ENCODE assay signal across 1 cellular context in the genomic region with DNA sequence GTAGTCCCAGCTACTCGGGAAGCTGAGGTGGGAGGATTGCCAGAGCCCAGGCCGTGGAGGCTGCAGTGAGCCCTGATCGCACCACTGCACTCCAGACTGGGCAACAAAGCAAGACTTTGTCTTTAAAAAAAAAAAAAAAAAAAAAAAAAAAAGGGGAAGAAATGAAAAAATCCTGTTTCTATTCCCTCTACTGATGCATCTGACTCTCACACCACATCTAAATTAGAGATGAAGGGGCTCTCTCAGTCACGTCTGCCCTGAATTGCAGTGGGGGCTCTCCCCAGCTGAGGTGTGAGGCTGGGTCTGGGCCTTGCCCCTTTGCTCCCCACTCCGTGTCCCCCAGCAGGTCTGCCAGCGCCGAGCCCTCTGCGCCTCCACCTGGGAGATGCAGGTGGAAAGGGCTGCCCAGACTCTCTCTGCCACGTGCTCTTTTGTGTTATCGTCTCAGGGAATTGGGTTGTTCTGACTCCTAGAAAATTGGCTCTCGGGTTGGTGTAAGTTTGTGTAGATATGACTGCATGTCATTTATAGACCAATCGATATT.
TF ChIP-seq lines count a peak whose summit lies in the region.

No MANE protein-coding gene starts in this region.

TF ChIP-seq in GM12878, 131 proteins besides CTCF, POLR2A, EP300 and RAD21 (continued from another document):
- TF ChIP-seq, protein P1, sequence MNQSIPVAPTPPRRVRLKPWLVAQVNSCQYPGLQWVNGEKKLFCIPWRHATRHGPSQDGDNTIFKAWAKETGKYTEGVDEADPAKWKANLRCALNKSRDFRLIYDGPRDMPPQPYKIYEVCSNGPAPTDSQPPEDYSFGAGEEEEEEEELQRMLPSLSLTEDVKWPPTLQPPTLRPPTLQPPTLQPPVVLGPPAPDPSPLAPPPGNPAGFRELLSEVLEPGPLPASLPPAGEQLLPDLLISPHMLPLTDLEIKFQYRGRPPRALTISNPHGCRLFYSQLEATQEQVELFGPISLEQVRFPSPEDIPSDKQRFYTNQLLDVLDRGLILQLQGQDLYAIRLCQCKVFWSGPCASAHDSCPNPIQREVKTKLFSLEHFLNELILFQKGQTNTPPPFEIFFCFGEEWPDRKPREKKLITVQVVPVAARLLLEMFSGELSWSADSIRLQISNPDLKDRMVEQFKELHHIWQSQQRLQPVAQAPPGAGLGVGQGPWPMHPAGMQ (IDR thresholded peaks at IDR 0.05; ENCODE audit: borderline replicate concordance), result no peak
- TF ChIP-seq, protein P2, sequence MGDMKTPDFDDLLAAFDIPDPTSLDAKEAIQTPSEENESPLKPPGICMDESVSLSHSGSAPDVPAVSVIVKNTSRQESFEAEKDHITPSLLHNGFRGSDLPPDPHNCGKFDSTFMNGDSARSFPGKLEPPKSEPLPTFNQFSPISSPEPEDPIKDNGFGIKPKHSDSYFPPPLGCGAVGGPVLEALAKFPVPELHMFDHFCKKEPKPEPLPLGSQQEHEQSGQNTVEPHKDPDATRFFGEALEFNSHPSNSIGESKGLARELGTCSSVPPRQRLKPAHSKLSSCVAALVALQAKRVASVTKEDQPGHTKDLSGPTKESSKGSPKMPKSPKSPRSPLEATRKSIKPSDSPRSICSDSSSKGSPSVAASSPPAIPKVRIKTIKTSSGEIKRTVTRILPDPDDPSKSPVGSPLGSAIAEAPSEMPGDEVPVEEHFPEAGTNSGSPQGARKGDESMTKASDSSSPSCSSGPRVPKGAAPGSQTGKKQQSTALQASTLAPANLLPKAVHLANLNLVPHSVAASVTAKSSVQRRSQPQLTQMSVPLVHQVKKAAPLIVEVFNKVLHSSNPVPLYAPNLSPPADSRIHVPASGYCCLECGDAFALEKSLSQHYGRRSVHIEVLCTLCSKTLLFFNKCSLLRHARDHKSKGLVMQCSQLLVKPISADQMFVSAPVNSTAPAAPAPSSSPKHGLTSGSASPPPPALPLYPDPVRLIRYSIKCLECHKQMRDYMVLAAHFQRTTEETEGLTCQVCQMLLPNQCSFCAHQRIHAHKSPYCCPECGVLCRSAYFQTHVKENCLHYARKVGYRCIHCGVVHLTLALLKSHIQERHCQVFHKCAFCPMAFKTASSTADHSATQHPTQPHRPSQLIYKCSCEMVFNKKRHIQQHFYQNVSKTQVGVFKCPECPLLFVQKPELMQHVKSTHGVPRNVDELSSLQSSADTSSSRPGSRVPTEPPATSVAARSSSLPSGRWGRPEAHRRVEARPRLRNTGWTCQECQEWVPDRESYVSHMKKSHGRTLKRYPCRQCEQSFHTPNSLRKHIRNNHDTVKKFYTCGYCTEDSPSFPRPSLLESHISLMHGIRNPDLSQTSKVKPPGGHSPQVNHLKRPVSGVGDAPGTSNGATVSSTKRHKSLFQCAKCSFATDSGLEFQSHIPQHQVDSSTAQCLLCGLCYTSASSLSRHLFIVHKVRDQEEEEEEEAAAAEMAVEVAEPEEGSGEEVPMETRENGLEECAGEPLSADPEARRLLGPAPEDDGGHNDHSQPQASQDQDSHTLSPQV (IDR thresholded peaks at IDR 0.05), result no peak
- TF ChIP-seq, protein P3, sequence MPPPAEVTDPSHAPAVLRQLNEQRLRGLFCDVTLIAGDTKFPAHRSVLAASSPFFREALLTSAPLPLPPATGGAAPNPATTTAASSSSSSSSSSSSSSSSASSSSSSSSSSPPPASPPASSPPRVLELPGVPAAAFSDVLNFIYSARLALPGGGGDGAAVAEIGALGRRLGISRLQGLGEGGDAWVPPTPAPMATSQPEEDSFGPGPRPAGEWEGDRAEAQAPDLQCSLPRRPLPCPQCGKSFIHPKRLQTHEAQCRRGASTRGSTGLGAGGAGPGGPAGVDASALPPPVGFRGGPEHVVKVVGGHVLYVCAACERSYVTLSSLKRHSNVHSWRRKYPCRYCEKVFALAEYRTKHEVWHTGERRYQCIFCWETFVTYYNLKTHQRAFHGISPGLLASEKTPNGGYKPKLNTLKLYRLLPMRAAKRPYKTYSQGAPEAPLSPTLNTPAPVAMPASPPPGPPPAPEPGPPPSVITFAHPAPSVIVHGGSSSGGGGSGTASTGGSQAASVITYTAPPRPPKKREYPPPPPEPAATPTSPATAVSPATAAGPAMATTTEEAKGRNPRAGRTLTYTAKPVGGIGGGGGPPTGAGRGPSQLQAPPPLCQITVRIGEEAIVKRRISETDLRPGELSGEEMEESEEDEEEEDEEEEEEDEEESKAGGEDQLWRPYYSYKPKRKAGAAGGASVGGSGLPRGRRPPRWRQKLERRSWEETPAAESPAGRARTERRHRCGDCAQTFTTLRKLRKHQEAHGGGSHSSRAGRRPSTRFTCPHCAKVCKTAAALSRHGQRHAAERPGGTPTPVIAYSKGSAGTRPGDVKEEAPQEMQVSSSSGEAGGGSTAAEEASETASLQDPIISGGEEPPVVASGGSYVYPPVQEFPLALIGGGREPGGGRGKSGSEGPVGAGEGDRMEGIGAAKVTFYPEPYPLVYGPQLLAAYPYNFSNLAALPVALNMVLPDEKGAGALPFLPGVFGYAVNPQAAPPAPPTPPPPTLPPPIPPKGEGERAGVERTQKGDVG (CRISPR knock-in tag; IDR thresholded peaks at IDR 0.05), result no peak
